In genomic region chr12:19915392-19916192, GRCh38 we compare ENCODE assay signal across 9 cellular contexts.
A peak's percentile ranks its signal among the peaks of the same experiment; 100 is the strongest.
DNase-seq lines count a peak whose midpoint lies in the region; ATAC-seq, FAIRE-seq and TF ChIP-seq lines count a peak whose summit lies in the region.
"Had no signal": no experiment of that assay in that cellular context is flagged by ENCODE, and none has a peak within 500 bp of the region (broad histone marks: within the 10 kb centered on the region; RNA-seq: fewer than 3 reads in every experiment).

No MANE protein-coding gene starts in this region.

- H3K4me1 Mint-ChIP-seq in naive thymus-derived CD4-positive, alpha-beta T cell = no peaks in the 10 kb centered on the region
- H3K4me1 Mint-ChIP-seq in naive thymus-derived CD8-positive, alpha-beta T cell = peaks cover 0 to 1% (median 0%) of the 10 kb centered on the region in 4 donors

- in situ Hi-C loops in GM23248 (cut with MboI) = loop anchor here (25.0 kb wide), 2 partner anchors 272 to 447 kb away; partner anchors contain the start of gene PDE3A

- H3K36me3 ChIP-seq in A673 (ENCODE audit: insufficient read depth, low read length, poor library complexity, severe bottlenecking) = no peaks in the 10 kb centered on the region
- no peaks in the 10 kb centered on the region for H3K36me3 ChIP-seq in GM23248 (ENCODE audit: low read depth)
- no peaks in the 10 kb centered on the region for H3K36me3 ChIP-seq in naive thymus-derived CD4-positive, alpha-beta T cell (ENCODE audit: control insufficient read depth in 2 of 3, insufficient read depth in 3 of 3, low read length in 3 of 3)

- intact Hi-C loops in A673 (cut with micrococcal nuclease; ENCODE audit: unreplicated experiment) = loop anchor here (10.0 kb wide), 1 partner anchor 299 kb away; no protein-coding TSS in a partner anchor
- intact Hi-C loops in naive thymus-derived CD4-positive, alpha-beta T cell (cut with micrococcal nuclease) = no loop called here

- H3K4me2 ChIP-seq in GM23248 (ENCODE audit: unreplicated experiment) = no peak overlapping the region

- H3K4me3 ChIP-seq in A673 (ENCODE audit: low read depth, low read length, poor library complexity, severe bottlenecking) = no peak overlapping the region
- H3K4me3 ChIP-seq in GM23248 = no peak overlapping the region
- no peak overlapping the region for H3K4me3 ChIP-seq in naive thymus-derived CD4-positive, alpha-beta T cell (ENCODE audit: low read length)

- WGBS in GM23248 (ENCODE audit: low coverage in 1 of 2, low lambda C conversion rate in 2 of 2, missing lambda C conversion rate in 2 of 2), 2 experiments = 47 to 49% methylated on average over 3 of the region's 3 CpGs

- H3K9me3 Mint-ChIP-seq in naive thymus-derived CD4-positive, alpha-beta T cell = peaks cover 0 to 9% (median 0%) of the 10 kb centered on the region in 11 donors
- peaks cover 0 to 3% (median 0%) of the 10 kb centered on the region in 9 donors for H3K9me3 Mint-ChIP-seq in naive thymus-derived CD8-positive, alpha-beta T cell

- no TSS peak for BruUV-seq in A673 (replicated peaks; lab: Mats Ljungman, UMichigan)

- H3K27me3 Mint-ChIP-seq in naive thymus-derived CD4-positive, alpha-beta T cell = peaks cover 0 to 5% (median 0%) of the 10 kb centered on the region in 5 donors
- H3K27me3 Mint-ChIP-seq in naive thymus-derived CD8-positive, alpha-beta T cell = peaks cover 0 to 3% (median 0%) of the 10 kb centered on the region in 5 donors

- H3F3A ChIP-seq in GM23248 (ENCODE audit: insufficient read depth) = no peaks in the 10 kb centered on the region

- no peaks in the 10 kb centered on the region for H4K20me1 ChIP-seq in GM23248 (ENCODE audit: insufficient read depth)

- peak; percentile 38 for ATAC-seq in naive thymus-derived CD4-positive, alpha-beta T cell
- ATAC-seq in naive thymus-derived CD8-positive, alpha-beta T cell = no peak

- CTCF ChIA-PET in A673 (lab: Charles Lee) = interaction anchor here (0.7 kb wide), 1 partner anchor 53 kb away, joined by 12 read pairs; no protein-coding TSS in a partner anchor
- CTCF ChIA-PET in naive thymus-derived CD4-positive, alpha-beta T cell (lab: Charles Lee) = no interaction called here

- no peak overlapping the region for H3K9ac ChIP-seq in GM23248

- no peaks in the 10 kb centered on the region for H3K9me3 ChIP-seq in A673 (ENCODE audit: low read depth, low read length, poor library complexity, severe bottlenecking)
- no peaks in the 10 kb centered on the region for H3K9me3 ChIP-seq in GM23248 (ENCODE audit: low read depth)
- no peaks in the 10 kb centered on the region for H3K9me3 ChIP-seq in naive thymus-derived CD4-positive, alpha-beta T cell (ENCODE audit: control insufficient read depth in 2 of 3, low read length in 3 of 3)

- H3K27me3 ChIP-seq in A673 (replicated peaks; ENCODE audit: insufficient read depth, low read depth, low read length, poor library complexity) (no peaks in the 10 kb centered on the region), GM23248 (replicated peaks; ENCODE audit: insufficient read depth) (no peaks in the 10 kb centered on the region)
- peaks cover 0 to 3% of the 10 kb centered on the region in 2 donors for H3K27me3 ChIP-seq in naive thymus-derived CD4-positive, alpha-beta T cell (ENCODE audit: control insufficient read depth in 2 of 2, insufficient read depth in 2 of 2, low read length in 2 of 2)

- no peak overlapping the region for H2AFZ ChIP-seq in GM23248

- peak; percentile 31 for DNase-seq in A673 (ENCODE audit: low spot score)
- peak; percentile 57 for DNase-seq in GM23248
- DNase-seq in NCI-H460 (ENCODE audit: extremely low read depth, low read depth) = peak; percentile 72
- DNase-seq in naive thymus-derived CD4-positive, alpha-beta T cell = no peak
- no peak for DNase-seq in activated T-cell treated with anti-CD3 and anti-CD28 coated beads for 4 hours
- no peak for DNase-seq in T-helper 1 cell
- no peak for DNase-seq in naive thymus-derived CD8-positive, alpha-beta T cell

- POLR2A ChIA-PET in A673 (lab: Charles Lee; ENCODE audit: low non-redundant PET) = no interaction called here
- POLR2A ChIA-PET in naive thymus-derived CD4-positive, alpha-beta T cell (lab: Charles Lee) = no interaction called here
- POLR2A ChIA-PET in naive thymus-derived CD8-positive, alpha-beta T cell (lab: Charles Lee) = no interaction called here

- no peaks in the 10 kb centered on the region for H3K79me2 ChIP-seq in GM23248 (ENCODE audit: insufficient read depth)

- peak; percentile 64 for TF ChIP-seq CTCF in A673 (conservative IDR thresholded peaks at IDR 0.05; ENCODE audit: low read depth, low read length)

- no peak overlapping the region for H3K27ac Mint-ChIP-seq in naive thymus-derived CD4-positive, alpha-beta T cell
- no peak overlapping the region for H3K27ac Mint-ChIP-seq in naive thymus-derived CD8-positive, alpha-beta T cell

- H3K27ac ChIP-seq in A673 (ENCODE audit: low read depth, low read length, poor library complexity, severe bottlenecking) = no peak overlapping the region
- no peak overlapping the region for H3K27ac ChIP-seq in GM23248
- no peak overlapping the region for H3K27ac ChIP-seq in naive thymus-derived CD4-positive, alpha-beta T cell (ENCODE audit: low read depth, low read length)

- H3K4me1 ChIP-seq in A673 (ENCODE audit: insufficient read depth, low read length, poor library complexity, severe bottlenecking) = no peaks in the 10 kb centered on the region
- H3K4me1 ChIP-seq in GM23248 (ENCODE audit: insufficient read depth) = no peaks in the 10 kb centered on the region
- H3K4me1 ChIP-seq in naive thymus-derived CD4-positive, alpha-beta T cell (ENCODE audit: control insufficient read depth in 2 of 2, insufficient read depth in 2 of 2, low read length in 2 of 2) = no peaks in the 10 kb centered on the region

- H3K4me3 Mint-ChIP-seq in naive thymus-derived CD4-positive, alpha-beta T cell = no peak overlapping the region
- H3K4me3 Mint-ChIP-seq in naive thymus-derived CD8-positive, alpha-beta T cell = no peak overlapping the region

- FAIRE-seq in endometrium (lab: Jason Lieb, UNC) = peak; percentile 99
- FAIRE-seq: GM18507 had no signal

- H3K9me2 ChIP-seq in GM23248 (ENCODE audit: insufficient read depth) = no peaks in the 10 kb centered on the region

- no peaks in the 10 kb centered on the region for H3K36me3 Mint-ChIP-seq in naive thymus-derived CD4-positive, alpha-beta T cell
- H3K36me3 Mint-ChIP-seq in naive thymus-derived CD8-positive, alpha-beta T cell = no peaks in the 10 kb centered on the region

Comparison
In these comparisons a context has a peak if more than half of its experiments do, and no peak if none do; other contexts are left out.
1. DNase-seq: peak in A673 (single experiment), GM23248 (single experiment) and NCI-H460 (single experiment); none in naive thymus-derived CD4-positive, alpha-beta T cell (0 of 9), activated T-cell treated with anti-CD3 and anti-CD28 coated beads for 4 hours (single experiment), T-helper 1 cell (0 of 5) and naive thymus-derived CD8-positive, alpha-beta T cell (0 of 10).